8 cellular contexts compared by ENCODE assay signal in the genomic region with DNA sequence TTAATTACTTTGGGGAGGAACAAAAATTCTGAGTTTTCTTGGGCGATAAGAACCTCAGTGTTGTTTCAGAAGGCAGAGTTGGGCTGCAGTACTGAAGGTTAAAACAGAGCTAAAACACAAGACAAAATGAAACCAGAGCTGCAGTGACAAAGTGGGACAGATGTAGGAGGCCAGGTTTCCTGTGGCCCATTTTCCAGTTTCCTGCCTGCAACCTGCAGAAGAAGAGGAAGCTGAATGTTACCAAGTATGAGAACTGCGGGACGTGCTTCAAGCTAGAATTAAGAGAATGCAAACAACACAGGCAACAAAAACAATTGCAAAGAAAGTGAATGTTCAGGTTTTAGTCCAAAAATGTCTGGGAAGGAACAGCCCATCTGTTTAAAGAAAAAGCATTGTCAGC. TPM values are rescaled to one million over a fixed set of nuclear protein-coding genes. Genes with fewer than 3 reads are reported as not detected.
A peak's percentile ranks its signal among the peaks of the same experiment; 100 is the strongest.
DNase-seq lines count a peak whose midpoint lies in the region; ATAC-seq and TF ChIP-seq lines count a peak whose summit lies in the region.

No MANE protein-coding gene starts in this region.

- no peak overlapping the region for H3K9ac ChIP-seq in H9 (ENCODE audit: extremely low read depth, insufficient read length, low read length)
- peak overlapping the region; percentile 10 for H3K9ac ChIP-seq in mesenchymal stem cell (ENCODE audit: low read length)

- H3K4me1 ChIP-seq in H9 (ENCODE audit: insufficient read depth, low read length): peaks cover 6% of the 10 kb centered on the region; the same call in 1 of the 2 replicates
- H3K4me1 ChIP-seq in mesenchymal stem cell (ENCODE audit: control insufficient read depth, insufficient read depth, low read depth, low read length): peaks cover 21% of the 10 kb centered on the region

- no peak overlapping the region for H2BK120ac ChIP-seq in H9 (ENCODE audit: low read depth, low read length, poor library complexity, severe bottlenecking)
- no peak overlapping the region for H2BK120ac ChIP-seq in mesenchymal stem cell (ENCODE audit: low read depth, low read length)

- TF ChIP-seq CTCF in H9 (conservative IDR thresholded peaks at IDR 0.05) (no peak), type B pancreatic cell (conservative IDR thresholded peaks at IDR 0.05) (no peak)

- H3K9me3 Mint-ChIP-seq in H9: no peaks in the 10 kb centered on the region
- no peaks in the 10 kb centered on the region for H3K9me3 Mint-ChIP-seq in activated naive CD4-positive, alpha-beta T cell treated with anti-CD3 and anti-CD28 coated beads, Interleukin-2, amount 50 U/mL, for 24 hours
- no peaks in the 10 kb centered on the region for H3K9me3 Mint-ChIP-seq in type B pancreatic cell

- H4K91ac ChIP-seq in H9 (ENCODE audit: insufficient read length, low read depth, low read length): no peak overlapping the region
- H4K91ac ChIP-seq in mesenchymal stem cell (ENCODE audit: low read length): no peak overlapping the region

- no CpG with 5 or more reads among the region's 3 CpGs for WGBS in H9 (ENCODE audit: extremely low coverage, insufficient read length, low lambda C conversion rate)
- WGBS in mesenchymal stem cell: 69% methylated on average over 3 of the region's 3 CpGs

- H3K27ac Mint-ChIP-seq in H9: peak overlapping the region; percentile 17 to 66 (median 47); a peak in 3 of 7 replicates
- peak overlapping the region; percentile 78 for H3K27ac Mint-ChIP-seq in activated naive CD4-positive, alpha-beta T cell treated with anti-CD3 and anti-CD28 coated beads, Interleukin-2, amount 50 U/mL, for 24 hours
- no peak overlapping the region for H3K27ac Mint-ChIP-seq in type B pancreatic cell

- H3K79me2 ChIP-seq in H9 (ENCODE audit: insufficient read depth, low read length): no peaks in the 10 kb centered on the region

- H3K79me1 ChIP-seq in H9 (ENCODE audit: insufficient read depth, low read depth, low read length, poor library complexity, severe bottlenecking) (no peaks in the 10 kb centered on the region), mesenchymal stem cell (replicated peaks; ENCODE audit: low read length, poor library complexity, severe bottlenecking) (peaks cover 12% of the 10 kb centered on the region)

- H4K8ac ChIP-seq in H9 (replicated peaks; ENCODE audit: insufficient read length, low read depth, low read length) (no peak overlapping the region), mesenchymal stem cell (ENCODE audit: low read length) (no peak overlapping the region)

- no peak overlapping the region for H3T11ph ChIP-seq in H9 (ENCODE audit: low read length)

- H4K5ac ChIP-seq in H9 (ENCODE audit: insufficient read length, low read depth, low read length): no peak overlapping the region

- H2AK5ac ChIP-seq in H9 (ENCODE audit: insufficient read length, low read length) (no peak overlapping the region), mesenchymal stem cell (ENCODE audit: low read length, severe bottlenecking) (no peak overlapping the region)

- H3K27me3 ChIP-seq in H9 (ENCODE audit: insufficient read depth, low read length) (no peaks in the 10 kb centered on the region), mesenchymal stem cell (ENCODE audit: control insufficient read depth in 1 of 2, insufficient read depth in 1 of 2, low read length in 2 of 2) (no peaks in the 10 kb centered on the region), H7 (ENCODE audit: control insufficient read depth, insufficient read depth, low read length) (no peaks in the 10 kb centered on the region)

- H3K4ac ChIP-seq in H9 (ENCODE audit: low read depth, low read length) (no peak overlapping the region), mesenchymal stem cell (ENCODE audit: low read depth in 1 of 2, low read length in 2 of 2) (no peak overlapping the region)

- H3K36me3 Mint-ChIP-seq in H9 (ENCODE audit: insufficient read depth in 1 of 3, low read depth in 3 of 3) (no peaks in the 10 kb centered on the region), type B pancreatic cell (peaks cover 4% of the 10 kb centered on the region)
- peaks cover 5% of the 10 kb centered on the region for H3K36me3 Mint-ChIP-seq in activated naive CD4-positive, alpha-beta T cell treated with anti-CD3 and anti-CD28 coated beads, Interleukin-2, amount 50 U/mL, for 24 hours

- no peak overlapping the region for H2BK20ac ChIP-seq in H9 (ENCODE audit: low read depth, low read length, poor library complexity, severe bottlenecking)

- H2AFZ ChIP-seq in H9 (ENCODE audit: low read length) (no peak overlapping the region), mesenchymal stem cell (ENCODE audit: low read depth, low read length) (no peak overlapping the region)

- H3K36me3 ChIP-seq in mesenchymal stem cell (ENCODE audit: control insufficient read depth in 1 of 2, insufficient read depth in 2 of 2, low read depth in 1 of 2, low read length in 2 of 2) (peaks cover 6 to 26% of the 10 kb centered on the region in 2 experiments), H7 (replicated peaks; ENCODE audit: control insufficient read depth, insufficient read depth, low read length) (no peaks in the 10 kb centered on the region)

- no peak overlapping the region for H3K4me3 ChIP-seq in mesenchymal stem cell (ENCODE audit: insufficient read depth in 1 of 2, low read depth in 1 of 2, low read length in 2 of 2)
- no peak overlapping the region for H3K4me3 ChIP-seq in H7 (ENCODE audit: insufficient read depth, low read depth, low read length)

- H2BK15ac ChIP-seq in H9 (ENCODE audit: low read depth, low read length): no peak overlapping the region
- no peak overlapping the region for H2BK15ac ChIP-seq in mesenchymal stem cell (ENCODE audit: low read depth, poor library complexity, severe bottlenecking)

- H3K4me2 ChIP-seq in H9 (ENCODE audit: insufficient read depth, insufficient read length, low read length) (no peak overlapping the region), mesenchymal stem cell (ENCODE audit: low read length, poor library complexity, severe bottlenecking) (no peak overlapping the region)

- ATAC-seq in GM18867 (IDR thresholded peaks at IDR 0.05; ENCODE audit: unreplicated experiment): no peak

- no peaks in the 10 kb centered on the region for H3K27me3 Mint-ChIP-seq in H9 (ENCODE audit: low read depth)
- no peaks in the 10 kb centered on the region for H3K27me3 Mint-ChIP-seq in activated naive CD4-positive, alpha-beta T cell treated with anti-CD3 and anti-CD28 coated beads, Interleukin-2, amount 50 U/mL, for 24 hours
- H3K27me3 Mint-ChIP-seq in type B pancreatic cell: no peaks in the 10 kb centered on the region

- H3K23ac ChIP-seq in H9 (ENCODE audit: insufficient read length, low read depth, low read length) (no peak overlapping the region), mesenchymal stem cell (ENCODE audit: low read length in 2 of 2) (no peak overlapping the region)

- no peak overlapping the region for H2BK5ac ChIP-seq in H9 (ENCODE audit: insufficient read length, low read length)
- no peak overlapping the region for H2BK5ac ChIP-seq in mesenchymal stem cell (ENCODE audit: low read depth, low read length, poor library complexity, severe bottlenecking)

- H3K56ac ChIP-seq in H9 (ENCODE audit: insufficient read length, low read depth, low read length): no peak overlapping the region

- no peaks in the 10 kb centered on the region for H4K20me1 ChIP-seq in H9 (ENCODE audit: control insufficient read depth, insufficient read depth, insufficient read length)

- no peaks in the 10 kb centered on the region for H3K9me3 ChIP-seq in H9 (ENCODE audit: control insufficient read depth, low read depth, low read length)
- H3K9me3 ChIP-seq in mesenchymal stem cell (ENCODE audit: control insufficient read depth, low read length): no peaks in the 10 kb centered on the region

- H3K23me2 ChIP-seq in H9 (ENCODE audit: insufficient read length, low read depth, low read length, poor library complexity, severe bottlenecking): no peaks in the 10 kb centered on the region

- peaks cover 33 to 40% of the 10 kb centered on the region in 2 experiments for H3K4me1 Mint-ChIP-seq in H9
- H3K4me1 Mint-ChIP-seq in activated naive CD4-positive, alpha-beta T cell treated with anti-CD3 and anti-CD28 coated beads, Interleukin-2, amount 50 U/mL, for 24 hours: peaks cover 89% of the 10 kb centered on the region
- peaks cover 27% of the 10 kb centered on the region for H3K4me1 Mint-ChIP-seq in type B pancreatic cell (ENCODE audit: unreplicated experiment)

- H3K27ac ChIP-seq in H9 (ENCODE audit: insufficient read length, low read depth, low read length) (no peak overlapping the region), mesenchymal stem cell (ENCODE audit: low read length, poor library complexity, severe bottlenecking) (peak overlapping the region; percentile 22)

- H3K14ac ChIP-seq in H9 (ENCODE audit: insufficient read depth, low read length) (no peak overlapping the region), mesenchymal stem cell (ENCODE audit: low read length in 2 of 2) (no peak overlapping the region)

- peak; percentile 50 to 61 for DNase-seq in AML-193 (lab: John Stamatoyannopoulos, UW)
- DNase-seq in H9: no peak
- DNase-seq in mesenchymal stem cell: no peak
- DNase-seq in type B pancreatic cell (ENCODE audit: extremely low spot score, unreplicated experiment): no peak
- DNase-seq in H7: no peak
- DNase-seq in HuH-7.5 (ENCODE audit: low spot score): no peak

- H2BK12ac ChIP-seq in H9 (ENCODE audit: insufficient read length, low read depth, low read length) (no peak overlapping the region), mesenchymal stem cell (ENCODE audit: low read length in 2 of 2) (no peak overlapping the region)

- no peak overlapping the region for H3K18ac ChIP-seq in H9 (ENCODE audit: insufficient read length, low read depth, low read length)
- no peak overlapping the region for H3K18ac ChIP-seq in mesenchymal stem cell (ENCODE audit: low read depth in 1 of 2, low read length in 2 of 2)

- H3K4me3 Mint-ChIP-seq in H9: no peak overlapping the region
- H3K4me3 Mint-ChIP-seq in activated naive CD4-positive, alpha-beta T cell treated with anti-CD3 and anti-CD28 coated beads, Interleukin-2, amount 50 U/mL, for 24 hours: peak overlapping the region; percentile 50
- no peak overlapping the region for H3K4me3 Mint-ChIP-seq in type B pancreatic cell

RNA-seq across cellular contexts. Expression of gene ELK3, which starts 17.8 kb away (rescaled TPM):
- total RNA-seq in H9 (2021): 9.4 and 10.1 TPM in 2 replicates
- 62.4 TPM for polyA plus RNA-seq in mesenchymal stem cell (2013, experiment 1 of 2)
- polyA plus RNA-seq in mesenchymal stem cell (2013, experiment 2 of 2): 63.9 TPM
- total RNA-seq in type B pancreatic cell (ENCODE audit: low replicate concordance): 17.6 and 18.0 TPM in 2 replicates
- 23.8 and 27.6 TPM in 2 replicates for total RNA-seq in H7 (2014; rRNA removed; shearing (Covaris generic))

Comparison
In these comparisons a context has a peak if more than half of its experiments do, and no peak if none do; other contexts are left out.
1. DNase-seq: peak in AML-193 (2 of 2); none in H9 (single experiment), mesenchymal stem cell (single experiment), type B pancreatic cell (single experiment), H7 (single experiment) and HuH-7.5 (single experiment).